Comparison of ENCODE assay signal across 24 cellular contexts in genomic region chr1:216958569-216958968, GRCh38.
"Had no signal": no experiment of that assay in that cellular context is flagged by ENCODE, and none has a peak within 500 bp of the region (broad histone marks: within the 10 kb centered on the region; RNA-seq: fewer than 3 reads in every experiment).

No MANE protein-coding gene starts in this region.

- H3K9me3 ChIP-seq: Peyer's patch had no signal

- H3K27me3 ChIP-seq: brain microvascular endothelial cell, cardiac muscle cell, Peyer's patch had no signal

- H3K4me1 ChIP-seq: Peyer's patch had no signal

- H3K4me3 ChIP-seq: cardiac muscle cell, Peyer's patch had no signal

- ATAC-seq: activated CD4-positive, CD25-positive, alpha-beta regulatory T cell treated with anti-CD3 and anti-CD28 coated beads, Interleukin-2, amount 50 U/mL, for 24 hours; activated CD8-positive, alpha-beta T cell treated with anti-CD3 and anti-CD28 coated beads for 36 hours; activated T-cell treated with anti-CD3 and anti-CD28 coated beads, Interleukin-2, amount 50 U/mL, for 72 hours had no signal

- DNase-seq: activated CD4-positive, alpha-beta T cell treated with anti-CD3 and anti-CD28 coated beads for 4 hours; activated CD8-positive, alpha-beta memory T cell treated with anti-CD3 and anti-CD28 coated beads, Interleukin-2, amount 50 U/mL, for 4 hours; activated CD8-positive, alpha-beta T cell treated with anti-CD3 and anti-CD28 coated beads for 36 hours; activated gamma-delta T cell treated with Interleukin-2 at 50 U/mL for 16 hours; activated naive CD4-positive, alpha-beta T cell treated with anti-CD3 and anti-CD28 coated beads, Interleukin-2, amount 10 ng/mL, durations not matched to agents 7 days and 5 days; activated naive CD8-positive, alpha-beta T cell treated with anti-CD3 and anti-CD28 coated beads for 36 hours; activated T-cell treated with anti-CD3 and anti-CD28 coated beads, Interleukin-2, amount 50 U/mL, for 72 hours; brain microvascular endothelial cell; IMR-90; Kasumi-1; KBM-7; NCI-H1048; NCI-H1417; NCI-H1694; NCI-H2029; NCI-H226; NCI-H526; NCI-H774; NK-92 treated with Interleukin-12 subunit alpha and Interleukin-12 subunit beta, amount 100 ng/mL, for 24 hours; Peyer's patch; SHP77 treated with DMSO at 0.1 percent for 48 hours had no signal

- H3K36me3 ChIP-seq: brain microvascular endothelial cell, cardiac muscle cell, Peyer's patch had no signal

- H3K27ac ChIP-seq: brain microvascular endothelial cell, cardiac muscle cell, Peyer's patch, RWPE1 had no signal
